ENCODE assay signal across 1 cellular context in genomic region chr7:152674860-152675760, GRCh38.
TF ChIP-seq lines count a peak whose summit lies in the region.

No MANE protein-coding gene starts in this region.

TF ChIP-seq in K562, 482 proteins besides CTCF, POLR2A, EP300 and RAD21 (continued from another document and continues in another):
- TF ChIP-seq TFE3 (CRISPR knock-in tag; IDR thresholded peaks at IDR 0.05) (no peak), RERE (CRISPR knock-in tag; IDR thresholded peaks at IDR 0.05; ENCODE audit: borderline replicate concordance) (no peak), CBX8 (IDR thresholded peaks at IDR 0.05; ENCODE audit: borderline replicate concordance, extremely low read depth, low read depth, low read length, poor library complexity, severe bottlenecking) (no peak), PCBP1 (IDR thresholded peaks at IDR 0.05; ENCODE audit: low read depth, low read length, poor library complexity, severe bottlenecking) (no peak), HMBOX1 (IDR thresholded peaks at IDR 0.05) (no peak), PHB2 (IDR thresholded peaks at IDR 0.05; ENCODE audit: low read depth) (no peak), EP400 (IDR thresholded peaks at IDR 0.05) (peak; percentile 71; the same call in 1 of the 2 replicates), ZNF263 (CRISPR knock-in tag; IDR thresholded peaks at IDR 0.05; ENCODE audit: borderline replicate concordance) (0 out of 2 replicates have a peak, but pooled peaks have one; percentile 47), ARHGAP35 (IDR thresholded peaks at IDR 0.05; ENCODE audit: partially characterized antibody) (no peak), MEF2D (tag; conservative IDR thresholded peaks at IDR 0.05; ENCODE audit: low read depth) (no peak), NFE2L1 (tag; IDR thresholded peaks at IDR 0.05; ENCODE audit: borderline replicate concordance, low read depth) (no peak), REST (CRISPR knock-in tag; IDR thresholded peaks at IDR 0.05; ENCODE audit: low read depth) (no peak), E2F4 (CRISPR knock-in tag; IDR thresholded peaks at IDR 0.05; ENCODE audit: low read depth) (peak; percentile 44; the same call in 1 of the 2 replicates), SAFB (IDR thresholded peaks at IDR 0.05; ENCODE audit: borderline replicate concordance, low read depth, low read length) (no peak), SMC3 (conservative IDR thresholded peaks at IDR 0.05; ENCODE audit: insufficient read depth, low read depth, low read length) (no peak), XRCC5 (IDR thresholded peaks at IDR 0.05; ENCODE audit: low read depth, low read length) (no peak), U2AF2 (optimal IDR thresholded peaks at IDR 0.05; ENCODE audit: low read depth, low read length) (no peak), ZBTB33 (CRISPR knock-in tag; IDR thresholded peaks at IDR 0.05) (no peak), FOXA1 (IDR thresholded peaks at IDR 0.05; ENCODE audit: borderline replicate concordance) (no peak), ZZZ3 (IDR thresholded peaks at IDR 0.05) (no peak), ETS2 (tag; IDR thresholded peaks at IDR 0.05; ENCODE audit: borderline replicate concordance, poor library complexity, severe bottlenecking) (no peak), HDAC1 (IDR thresholded peaks at IDR 0.05) (peak in 1 of 2 experiments; percentile 62; a peak in 1 of 4 replicates), KLF6 (CRISPR knock-in tag; IDR thresholded peaks at IDR 0.05; ENCODE audit: borderline replicate concordance) (no peak)
- TF ChIP-seq, protein P1, sequence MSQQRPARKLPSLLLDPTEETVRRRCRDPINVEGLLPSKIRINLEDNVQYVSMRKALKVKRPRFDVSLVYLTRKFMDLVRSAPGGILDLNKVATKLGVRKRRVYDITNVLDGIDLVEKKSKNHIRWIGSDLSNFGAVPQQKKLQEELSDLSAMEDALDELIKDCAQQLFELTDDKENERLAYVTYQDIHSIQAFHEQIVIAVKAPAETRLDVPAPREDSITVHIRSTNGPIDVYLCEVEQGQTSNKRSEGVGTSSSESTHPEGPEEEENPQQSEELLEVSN (IDR thresholded peaks at IDR 0.05; ENCODE audit: borderline replicate concordance in 1 of 2, extremely low read depth in 1 of 2, insufficient read depth in 1 of 2, insufficient read length in 1 of 2, low read depth in 1 of 2, low read length in 1 of 2, poor library complexity in 1 of 2, severe bottlenecking in 1 of 2), result peak in 1 of 2 experiments; percentile 56
- TF ChIP-seq, protein P2, sequence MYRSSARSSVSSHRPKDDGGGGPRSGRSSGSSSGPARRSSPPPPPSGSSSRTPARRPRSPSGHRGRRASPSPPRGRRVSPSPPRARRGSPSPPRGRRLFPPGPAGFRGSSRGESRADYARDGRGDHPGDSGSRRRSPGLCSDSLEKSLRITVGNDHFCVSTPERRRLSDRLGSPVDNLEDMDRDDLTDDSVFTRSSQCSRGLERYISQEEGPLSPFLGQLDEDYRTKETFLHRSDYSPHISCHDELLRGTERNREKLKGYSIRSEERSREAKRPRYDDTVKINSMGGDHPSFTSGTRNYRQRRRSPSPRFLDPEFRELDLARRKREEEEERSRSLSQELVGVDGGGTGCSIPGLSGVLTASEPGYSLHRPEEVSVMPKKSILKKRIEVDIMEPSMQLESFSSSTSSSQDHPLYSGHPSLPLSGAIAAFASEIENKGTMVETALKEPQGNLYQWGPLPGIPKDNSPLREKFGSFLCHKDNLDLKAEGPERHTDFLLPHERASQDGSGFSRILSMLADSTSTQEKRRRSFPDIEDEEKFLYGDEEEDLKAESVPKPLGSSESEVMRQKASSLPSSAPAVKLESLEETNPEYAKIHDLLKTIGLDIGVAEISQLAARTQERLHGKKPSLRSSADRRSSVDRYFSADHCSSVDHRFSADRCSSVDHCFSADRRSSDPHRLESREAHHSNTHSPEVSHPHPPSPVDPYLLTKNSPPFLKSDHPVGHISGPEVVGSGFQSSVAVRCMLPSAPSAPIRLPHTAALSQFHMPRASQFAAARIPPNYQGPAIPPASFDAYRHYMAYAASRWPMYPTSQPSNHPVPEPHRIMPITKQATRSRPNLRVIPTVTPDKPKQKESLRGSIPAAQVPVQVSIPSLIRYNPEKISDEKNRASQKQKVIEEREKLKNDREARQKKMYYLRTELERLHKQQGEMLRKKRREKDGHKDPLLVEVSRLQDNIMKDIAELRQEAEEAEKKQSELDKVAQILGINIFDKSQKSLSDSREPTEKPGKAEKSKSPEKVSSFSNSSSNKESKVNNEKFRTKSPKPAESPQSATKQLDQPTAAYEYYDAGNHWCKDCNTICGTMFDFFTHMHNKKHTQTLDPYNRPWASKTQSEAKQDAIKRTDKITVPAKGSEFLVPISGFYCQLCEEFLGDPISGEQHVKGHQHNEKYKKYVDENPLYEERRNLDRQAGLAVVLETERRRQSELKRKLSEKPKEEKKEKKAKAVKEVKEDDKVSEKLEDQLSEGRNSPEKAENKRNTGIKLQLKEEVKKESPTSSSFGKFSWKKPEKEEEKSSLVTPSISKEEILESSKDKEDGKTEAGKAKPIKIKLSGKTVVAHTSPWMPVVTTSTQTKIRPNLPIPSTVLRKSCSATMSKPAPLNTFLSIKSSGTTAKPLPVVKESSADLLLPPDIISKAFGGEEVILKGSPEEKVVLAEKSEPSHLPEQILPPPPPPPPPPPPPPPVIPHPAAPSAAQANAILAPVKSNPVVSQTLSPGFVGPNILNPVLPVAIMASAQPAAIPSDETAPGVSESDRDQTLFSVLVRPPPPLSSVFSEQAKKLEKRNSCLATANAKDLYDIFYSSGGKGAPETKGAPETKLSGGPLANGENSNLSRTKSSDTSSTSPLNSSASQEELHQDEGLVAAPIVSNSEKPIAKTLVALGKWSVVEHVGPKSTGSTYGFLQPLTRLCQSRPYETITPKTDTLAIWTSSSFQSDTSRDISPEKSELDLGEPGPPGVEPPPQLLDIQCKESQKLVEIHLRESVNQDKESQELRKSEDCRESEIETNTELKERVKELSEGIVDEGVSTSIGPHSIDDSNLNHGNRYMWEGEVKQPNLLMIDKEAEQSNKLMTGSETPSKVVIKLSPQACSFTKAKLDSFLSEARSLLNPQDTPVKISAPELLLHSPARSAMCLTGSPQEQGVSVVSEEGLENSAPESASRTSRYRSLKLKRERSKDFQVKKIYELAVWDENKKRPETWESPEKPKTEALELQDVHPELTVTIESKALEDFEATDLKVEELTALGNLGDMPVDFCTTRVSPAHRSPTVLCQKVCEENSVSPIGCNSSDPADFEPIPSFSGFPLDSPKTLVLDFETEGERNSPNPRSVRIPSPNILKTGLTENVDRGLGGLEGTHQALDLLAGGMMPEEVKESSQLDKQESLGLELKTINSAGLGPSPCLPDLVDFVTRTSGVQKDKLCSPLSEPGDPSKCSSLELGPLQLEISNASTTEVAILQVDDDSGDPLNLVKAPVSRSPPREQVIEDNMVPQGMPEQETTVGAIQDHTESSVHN (IDR thresholded peaks at IDR 0.05; ENCODE audit: borderline replicate concordance in 1 of 2, low read depth in 1 of 2), result no peak
